Comparison of ENCODE assay signal across 12 cellular contexts in the genomic region with DNA sequence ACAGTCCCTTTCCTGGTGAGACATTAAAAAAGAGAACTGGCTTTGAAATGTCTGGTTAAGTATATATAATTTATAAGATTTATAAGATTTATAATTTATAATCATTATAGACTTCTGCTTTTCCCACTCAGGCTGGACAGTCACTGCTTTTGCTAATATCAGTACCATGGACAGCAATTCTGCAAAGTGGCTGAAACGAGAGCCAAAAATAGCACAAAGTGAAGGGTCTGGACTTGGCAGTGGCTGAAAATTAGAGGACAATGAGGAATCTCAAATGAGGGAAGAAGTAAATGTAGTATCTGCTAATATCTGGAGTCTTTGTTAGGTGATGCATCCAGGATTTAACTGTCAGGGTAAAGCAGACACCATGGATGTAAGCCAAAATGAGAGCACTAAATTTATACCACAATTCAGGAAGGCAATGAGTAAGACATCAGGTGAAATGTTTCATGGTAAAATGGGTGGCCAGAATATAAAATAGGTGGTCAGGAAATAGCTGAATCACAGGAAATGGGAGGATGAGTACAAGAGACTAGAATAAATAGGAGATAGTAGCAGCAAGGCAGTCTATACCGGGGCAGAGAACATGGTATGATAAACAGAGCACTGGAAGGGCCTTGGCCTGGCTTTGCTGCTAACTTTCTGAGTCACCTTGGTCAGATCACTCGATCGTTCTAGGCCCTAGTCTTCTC. TPM values are rescaled to one million over a fixed set of nuclear protein-coding genes. Genes with fewer than 3 reads are reported as not detected.
DNase-seq lines count a peak whose midpoint lies in the region; ATAC-seq and TF ChIP-seq lines count a peak whose summit lies in the region.
"Had no signal": no experiment of that assay in that cellular context is flagged by ENCODE, and none has a peak within 500 bp of the region (broad histone marks: within the 10 kb centered on the region; RNA-seq: fewer than 3 reads in every experiment).

No MANE protein-coding gene starts in this region.

- no CpG with 5 or more reads among the region's 4 CpGs for WGBS in neuronal stem cell (ENCODE audit: extremely low coverage in 2 of 2, insufficient read length in 2 of 2, insufficient replicate concordance in 1 of 2), 2 donors

- H2BK5ac ChIP-seq in neuronal stem cell (ENCODE audit: low read length), result no peak overlapping the region

- H3K18ac ChIP-seq in neuronal stem cell (ENCODE audit: low read length), result no peak overlapping the region

- no peaks in the 10 kb centered on the region for H3K4me1 ChIP-seq in neuronal stem cell (ENCODE audit: control insufficient read depth in 2 of 2, insufficient read depth in 1 of 2, low read depth in 1 of 2, low read length in 2 of 2)

- no peaks in the 10 kb centered on the region for H3K27me3 ChIP-seq in neuronal stem cell (ENCODE audit: control insufficient read depth in 3 of 3, insufficient read depth in 3 of 3, low read depth in 1 of 3, low read length in 3 of 3)

- no peak overlapping the region for H3K27ac ChIP-seq in neuronal stem cell (replicated peaks; ENCODE audit: low read length)

- H3K36me3 ChIP-seq in neuronal stem cell (replicated peaks in 1 of 2; ENCODE audit: control insufficient read depth in 2 of 2, insufficient read depth in 2 of 2, low read length in 2 of 2), result no peaks in the 10 kb centered on the region

- H2BK15ac ChIP-seq in neuronal stem cell (ENCODE audit: low read length), result no peak overlapping the region

- no peak overlapping the region for H4K91ac ChIP-seq in neuronal stem cell (ENCODE audit: low read depth, low read length, poor library complexity)

- no peak overlapping the region for H3K4ac ChIP-seq in neuronal stem cell (ENCODE audit: low read length)

- no peak overlapping the region for H3K23ac ChIP-seq in neuronal stem cell (ENCODE audit: low read depth, low read length, poor library complexity)

- no peak overlapping the region for H3K14ac ChIP-seq in neuronal stem cell (ENCODE audit: low read length)

- TF ChIP-seq CTCF in cardiac fibroblast (IDR thresholded peaks at IDR 0.05; ENCODE audit: low read depth, low read length), result no peak

- no peak overlapping the region for H2AK5ac ChIP-seq in neuronal stem cell (ENCODE audit: low read depth, low read length)

- H2BK120ac ChIP-seq in neuronal stem cell (ENCODE audit: low read depth, low read length), result no peak overlapping the region

- no peak overlapping the region for H3K9ac ChIP-seq in neuronal stem cell (ENCODE audit: low read depth, low read length, poor library complexity)

- H3K79me1 ChIP-seq in neuronal stem cell (ENCODE audit: low read depth, low read length), result no peaks in the 10 kb centered on the region

- no peak overlapping the region for H2AFZ ChIP-seq in neuronal stem cell (ENCODE audit: low read length)

- ATAC-seq in GM21737 (IDR thresholded peaks at IDR 0.05; ENCODE audit: unreplicated experiment), result no peak
- ATAC-seq in GM21576 (IDR thresholded peaks at IDR 0.05; ENCODE audit: unreplicated experiment), result no peak

- H2BK12ac ChIP-seq in neuronal stem cell (ENCODE audit: low read length), result no peak overlapping the region

- no peak overlapping the region for H4K8ac ChIP-seq in neuronal stem cell (ENCODE audit: low read depth, low read length)

- no peaks in the 10 kb centered on the region for H3K9me3 ChIP-seq in neuronal stem cell (replicated peaks in 1 of 2; ENCODE audit: control insufficient read depth in 2 of 2, insufficient read depth in 1 of 2, low read depth in 1 of 2, low read length in 2 of 2)

- H3K4me3 ChIP-seq in cardiac fibroblast (replicated peaks in 1 of 2; ENCODE audit: low read depth in 2 of 2, low read length in 2 of 2) (no peak overlapping the region), neuronal stem cell (ENCODE audit: low read length in 2 of 2) (no peak overlapping the region)

- no peak overlapping the region for H3K4me2 ChIP-seq in neuronal stem cell (ENCODE audit: insufficient read depth, low read length, poor library complexity, severe bottlenecking)

- DNase-seq in GM04504 (ENCODE audit: low read depth) (peak; percentile 7), NCI-H460 (ENCODE audit: extremely low read depth, low read depth) (peak; percentile 25), cardiac fibroblast (ENCODE audit: low read depth in 2 of 2) (peak; percentile 26 to 49), neuronal stem cell (ENCODE audit: low spot score) (peak; percentile 48), 8988T (no peak), activated gamma-delta T cell treated with Interleukin-2 at 50 U/mL for 16 hours (no peak)
- DNase-seq: naive B cell had no signal

RNA-seq across cellular contexts. Expression of gene BOD1L2, which starts 39.6 kb away (rescaled TPM):
- total RNA-seq in NCI-H460 (2014; rRNA removed; shearing (Covaris generic)), result not detected in 2 replicates
- polyA plus RNA-seq in NCI-H460 (2014; cell fraction: nucleus; rRNA removed), result not detected in 2 replicates
- not detected for polyA plus RNA-seq in neuronal stem cell (2013, experiment 1 of 2)
- polyA plus RNA-seq in neuronal stem cell (2013, experiment 2 of 2), result not detected
- total RNA-seq: activated T-helper 2 cell treated with anti-CD3 and anti-CD28 coated beads, Interferon-gamma antibody, Interleukin-2, Interleukin-4, amounts not matched to agents 10 μg/mL and 5 μg/mL and 100 μg/mL, durations not matched to agents 14 hours and 24 hours and 36 hours had no signal
- polyA plus RNA-seq: esophagus, IgD-negative memory B cell had no signal

Comparison
In these comparisons a context has a peak if more than half of its experiments do, and no peak if none do; other contexts are left out.
1. DNase-seq: peak in GM04504 (single experiment), NCI-H460 (single experiment), cardiac fibroblast (2 of 2) and neuronal stem cell (single experiment); none in 8988T (single experiment) and activated gamma-delta T cell treated with Interleukin-2 at 50 U/mL for 16 hours (single experiment).